ENCODE assay signal across 24 cellular contexts in genomic region chr11:11703885-11704284, GRCh38.
"Had no signal": no experiment of that assay in that cellular context is flagged by ENCODE, and none has a peak within 500 bp of the region (broad histone marks: within the 10 kb centered on the region; RNA-seq: fewer than 3 reads in every experiment).

No MANE protein-coding gene starts in this region.

- H3K4me3 ChIP-seq: left ventricle myocardium inferior, lung, mucosa of descending colon, ovary, right atrium auricular region, right lobe of liver, spleen, tibial nerve, uterus had no signal

- H3K27me3 ChIP-seq: ovary, right atrium auricular region, right lobe of liver, tibial nerve, uterus had no signal

- H3K9me3 Mint-ChIP-seq: mesothelial cell of epicardium; natural killer cell treated with Interleukin-12 subunit alpha and Interleukin-12 subunit beta and Interleukin-15 and Interleukin-18, amount 100 ng/mL, for 72 hours; stimulated activated memory B cell treated with anti-CD40 and anti-IgM and Interleukin-4, amounts not matched to agents 10 μg/mL and 1 μg/mL and 100 μg/mL, for 72 hours; stimulated activated naive CD8-positive, alpha-beta T cell treated with anti-CD3 and anti-CD28 coated beads, Interleukin-15, amount 100 ng/mL, for 72 hours; type B pancreatic cell had no signal

- H3K36me3 Mint-ChIP-seq: mesothelial cell of epicardium; naive thymus-derived CD4-positive, alpha-beta T cell; natural killer cell treated with Interleukin-12 subunit alpha and Interleukin-12 subunit beta and Interleukin-15 and Interleukin-18, amount 100 ng/mL, for 72 hours; stimulated activated memory B cell treated with anti-CD40 and anti-IgM and Interleukin-4, amounts not matched to agents 10 μg/mL and 1 μg/mL and 100 μg/mL, for 72 hours; type B pancreatic cell had no signal

- H3K9me3 ChIP-seq: left ventricle myocardium inferior, mucosa of descending colon, ovary, right atrium auricular region, right lobe of liver, spleen, tibial nerve, uterus had no signal

- H3K27ac Mint-ChIP-seq: mesothelial cell of epicardium; naive thymus-derived CD4-positive, alpha-beta T cell; natural killer cell treated with Interleukin-12 subunit alpha and Interleukin-12 subunit beta and Interleukin-15 and Interleukin-18, amount 100 ng/mL, for 72 hours; progenitor cell of endocrine pancreas; stimulated activated memory B cell treated with anti-CD40 and anti-IgM and Interleukin-4, amounts not matched to agents 10 μg/mL and 1 μg/mL and 100 μg/mL, for 72 hours; type B pancreatic cell had no signal

- H3K27ac ChIP-seq: left ventricle myocardium inferior, ovary, right atrium auricular region, right lobe of liver, spleen, tibial nerve, uterus had no signal

- H3K36me3 ChIP-seq: left ventricle myocardium inferior, ovary, right atrium auricular region, right lobe of liver, spleen, tibial nerve, uterus had no signal

- DNase-seq: islet precursor cell; left ventricle myocardium inferior; mesendoderm; mucosa of descending colon; naive thymus-derived CD4-positive, alpha-beta T cell; ovary; right lobe of liver; small intestine; spleen; stimulated activated CD4-positive, alpha-beta T cell treated with anti-CD3 and anti-CD28 coated beads, Interleukin-2, amount 100 ng/mL, for 48 hours; stimulated activated CD4-positive, alpha-beta T cell treated with anti-CD3 and anti-CD28 coated beads, Interleukin-4, amount 100 ng/mL, for 4 hours; stimulated activated CD8-positive, alpha-beta memory T cell treated with anti-CD3 and anti-CD28 coated beads, Interleukin-4, amount 100 ng/mL, for 48 hours; stimulated activated naive CD4-positive, alpha-beta T cell treated with Interleukin-2 at 50 U/mL for 16 hours; stimulated activated naive CD8-positive, alpha-beta T cell treated with anti-CD3 and anti-CD28 coated beads, Interleukin-15, amount 100 ng/mL, for 72 hours; substantia nigra; uterus had no signal

- ATAC-seq: mucosa of descending colon; naive thymus-derived CD4-positive, alpha-beta T cell; natural killer cell treated with Interleukin-12 subunit alpha and Interleukin-12 subunit beta and Interleukin-15 and Interleukin-18, amount 100 ng/mL, for 72 hours; right lobe of liver; stimulated activated memory B cell treated with anti-CD40 and anti-IgM and Interleukin-4, amounts not matched to agents 10 μg/mL and 1 μg/mL and 100 μg/mL, for 72 hours; stimulated activated naive CD8-positive, alpha-beta T cell treated with anti-CD3 and anti-CD28 coated beads, Interleukin-15, amount 100 ng/mL, for 72 hours had no signal

- H3K4me3 Mint-ChIP-seq: mesothelial cell of epicardium; naive thymus-derived CD4-positive, alpha-beta T cell; natural killer cell treated with Interleukin-12 subunit alpha and Interleukin-12 subunit beta and Interleukin-15 and Interleukin-18, amount 100 ng/mL, for 72 hours; stimulated activated memory B cell treated with anti-CD40 and anti-IgM and Interleukin-4, amounts not matched to agents 10 μg/mL and 1 μg/mL and 100 μg/mL, for 72 hours; stimulated activated naive CD8-positive, alpha-beta T cell treated with anti-CD3 and anti-CD28 coated beads, Interleukin-15, amount 100 ng/mL, for 72 hours; type B pancreatic cell had no signal

- H3K4me1 ChIP-seq: right lobe of liver, tibial nerve, uterus had no signal

- H3K4me1 Mint-ChIP-seq: mesothelial cell of epicardium; naive thymus-derived CD4-positive, alpha-beta T cell; stimulated activated memory B cell treated with anti-CD40 and anti-IgM and Interleukin-4, amounts not matched to agents 10 μg/mL and 1 μg/mL and 100 μg/mL, for 72 hours; stimulated activated naive CD8-positive, alpha-beta T cell treated with anti-CD3 and anti-CD28 coated beads, Interleukin-15, amount 100 ng/mL, for 72 hours had no signal
